29 cellular contexts compared by ENCODE assay signal in genomic region chr22:22798232-22798616, GRCh38.
"Had no signal": no experiment of that assay in that cellular context is flagged by ENCODE, and none has a peak within 500 bp of the region (broad histone marks: within the 10 kb centered on the region; RNA-seq: fewer than 3 reads in every experiment).

No MANE protein-coding gene starts in this region.

- H3K27me3 ChIP-seq: ascending aorta, ovary, testis, transverse colon had no signal

- H3K9me3 Mint-ChIP-seq: activated naive CD4-positive, alpha-beta T cell treated with anti-CD3 and anti-CD28 coated beads, Interleukin-2, amount 10 ng/mL, durations not matched to agents 7 days and 5 days; activated naive CD8-positive, alpha-beta T cell treated with anti-CD3 and anti-CD28 coated beads, Interleukin-2, amount 10 ng/mL, durations not matched to agents 7 days and 5 days; endodermal cell; T-helper 1 cell treated with Interleukin-12 subunit alpha and Interleukin-12 subunit beta and Interleukin-4 antibody, amounts not matched to agents 30 μg/mL and 1 μg/mL, for 36 hours had no signal

- ATAC-seq: esophagus mucosa; mucosa of descending colon; sciatic nerve; stimulated activated naive CD8-positive, alpha-beta T cell treated with anti-CD3 and anti-CD28 coated beads, Interleukin-15, Interleukin-2, amounts not matched to agents 100 U/mL and 50 U/mL, for 24 hours had no signal

- H3K27ac ChIP-seq: ascending aorta, left ventricle myocardium inferior, ovary, skin epidermis, testis, transverse colon, VCaP had no signal

- H3K36me3 Mint-ChIP-seq: activated naive CD4-positive, alpha-beta T cell treated with anti-CD3 and anti-CD28 coated beads, Interleukin-2, amount 10 ng/mL, durations not matched to agents 7 days and 5 days; activated naive CD8-positive, alpha-beta T cell treated with anti-CD3 and anti-CD28 coated beads, Interleukin-2, amount 10 ng/mL, durations not matched to agents 7 days and 5 days; brain had no signal

- H3K4me3 Mint-ChIP-seq: activated naive CD4-positive, alpha-beta T cell treated with anti-CD3 and anti-CD28 coated beads, Interleukin-2, amount 10 ng/mL, durations not matched to agents 7 days and 5 days; activated naive CD8-positive, alpha-beta T cell treated with anti-CD3 and anti-CD28 coated beads, Interleukin-2, amount 10 ng/mL, durations not matched to agents 7 days and 5 days; brain; endodermal cell; immature natural killer cell; T-helper 1 cell treated with Interleukin-12 subunit alpha and Interleukin-12 subunit beta and Interleukin-4 antibody, amounts not matched to agents 30 μg/mL and 1 μg/mL, for 36 hours had no signal

- H3K4me1 ChIP-seq: ascending aorta, left ventricle myocardium inferior, testis, transverse colon had no signal

- DNase-seq: activated CD4-positive, alpha-beta T cell treated with anti-CD3 and anti-CD28 coated beads for 4 hours; activated CD4-positive, alpha-beta T cell treated with anti-CD3 and anti-CD28 coated beads, Interleukin-2, amount 50 U/mL, for 4 hours; activated gamma-delta T cell; activated naive CD4-positive, alpha-beta T cell treated with anti-CD3 and anti-CD28 coated beads, Interleukin-2, amount 10 ng/mL, durations not matched to agents 7 days and 5 days; activated naive CD8-positive, alpha-beta T cell treated with anti-CD3 and anti-CD28 coated beads, Interleukin-2, amount 10 ng/mL, durations not matched to agents 7 days and 5 days; activated T-cell treated with anti-CD3 and anti-CD28 coated beads, Interleukin-2, amount 50 U/mL, for 1 hour; endodermal cell; foreskin fibroblast; hippocampal formation; immature natural killer cell; left ventricle myocardium inferior; mesendoderm; mucosa of descending colon; ovary; stimulated activated CD4-positive, alpha-beta T cell treated with anti-CD3 and anti-CD28 coated beads, Interleukin-12 subunit alpha, Interleukin-12 subunit beta, amount 100 ng/mL, for 4 hours; stimulated activated CD4-positive, alpha-beta T cell treated with anti-CD3 and anti-CD28 coated beads, Interleukin-4, amount 100 ng/mL, for 1 hour; stimulated activated naive CD8-positive, alpha-beta T cell treated with anti-CD3 and anti-CD28 coated beads, Interleukin-15, Interleukin-2, amounts not matched to agents 100 U/mL and 50 U/mL, for 24 hours; T-helper 9 cell; testis; transverse colon had no signal

- H3K27ac Mint-ChIP-seq: activated naive CD4-positive, alpha-beta T cell treated with anti-CD3 and anti-CD28 coated beads, Interleukin-2, amount 10 ng/mL, durations not matched to agents 7 days and 5 days; activated naive CD8-positive, alpha-beta T cell treated with anti-CD3 and anti-CD28 coated beads, Interleukin-2, amount 10 ng/mL, durations not matched to agents 7 days and 5 days; brain; endodermal cell; progenitor cell of endocrine pancreas; T-helper 1 cell treated with Interleukin-12 subunit alpha and Interleukin-12 subunit beta and Interleukin-4 antibody, amounts not matched to agents 30 μg/mL and 1 μg/mL, for 36 hours had no signal

- H3K4me1 Mint-ChIP-seq: activated naive CD4-positive, alpha-beta T cell treated with anti-CD3 and anti-CD28 coated beads, Interleukin-2, amount 10 ng/mL, durations not matched to agents 7 days and 5 days; activated naive CD8-positive, alpha-beta T cell treated with anti-CD3 and anti-CD28 coated beads, Interleukin-2, amount 10 ng/mL, durations not matched to agents 7 days and 5 days; brain; endodermal cell had no signal

- H3K9me3 ChIP-seq: ascending aorta, left ventricle myocardium inferior, mucosa of descending colon, ovary, testis, transverse colon had no signal

- H3K36me3 ChIP-seq: ascending aorta, left ventricle myocardium inferior, ovary, transverse colon had no signal

- H3K4me3 ChIP-seq: ascending aorta, left ventricle myocardium inferior, lung, mucosa of descending colon, ovary, skin epidermis, testis, transverse colon had no signal
